8 cellular contexts compared by ENCODE assay signal in the genomic region with DNA sequence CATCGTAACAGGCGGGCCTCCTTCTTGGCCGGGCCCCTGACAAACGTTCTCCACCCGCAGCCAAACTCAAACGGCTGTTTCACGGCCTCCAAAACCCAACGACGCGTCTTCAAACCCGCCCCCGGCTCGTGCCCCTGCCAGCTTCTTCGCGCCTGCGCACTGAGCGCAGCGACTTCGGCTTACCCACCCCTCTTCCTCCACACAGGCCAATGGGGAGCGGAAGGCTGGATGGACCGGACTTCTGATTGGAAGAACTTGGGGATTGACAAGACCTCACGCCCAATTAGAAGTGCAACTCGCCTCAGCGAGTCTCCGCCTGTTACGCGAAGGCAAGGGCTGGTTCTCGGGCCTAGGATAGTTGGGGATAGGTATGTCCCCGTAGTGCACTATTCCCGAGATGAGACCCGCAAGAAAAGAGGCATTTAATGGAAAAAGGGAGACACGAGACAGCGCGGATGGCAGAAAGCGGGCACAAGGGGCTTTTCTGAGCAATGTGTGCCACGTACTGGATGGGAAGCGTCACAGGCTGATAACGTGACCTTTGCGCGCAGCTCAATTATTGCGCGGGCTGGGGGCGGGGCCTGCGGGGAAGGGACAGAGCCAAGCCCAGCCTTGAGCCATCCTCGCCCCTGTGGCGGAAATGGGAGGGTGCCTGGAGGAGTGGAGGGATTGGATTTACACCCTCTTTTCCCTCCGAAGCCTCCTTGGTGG. TPM values are rescaled to one million over a fixed set of nuclear protein-coding genes. Genes with fewer than 3 reads are reported as not detected.
DNase-seq lines count a peak whose midpoint lies in the region; ATAC-seq and TF ChIP-seq lines count a peak whose summit lies in the region.

Gene LAPTM4A, minus strand, starts transcription at position 111 of the 711 bp plus-strand sequence. Its CDS starts 108 bp downstream, at position 3.

- peaks cover 21% of the 10 kb centered on the region for H3K4me1 ChIP-seq in smooth muscle cell (ENCODE audit: low read depth)

- H3K9me3 ChIP-seq in smooth muscle cell (replicated peaks; ENCODE audit: low read depth): no peaks in the 10 kb centered on the region

- H3K27ac ChIP-seq in smooth muscle cell (ENCODE audit: low read depth): peak within 1 kb of the TSS; percentile 99

- peak; percentile 100 for DNase-seq in AG09309 (ENCODE audit: low read depth)
- peak; percentile 99 for DNase-seq in NCI-H2227 treated with DMSO at 0.1 percent for 48 hours (lab: John Stamatoyannopoulos, UW)
- peak; percentile 100 for DNase-seq in cardiac fibroblast (ENCODE audit: low read depth in 2 of 2)
- DNase-seq in iPS-NIHi11 (ENCODE audit: low spot score): peak; percentile 96
- peak; percentile 99 for DNase-seq in smooth muscle cell (lab: John Stamatoyannopoulos, UW; ENCODE audit: unreplicated experiment)

- H3K4me3 ChIP-seq in AG09309 (ENCODE audit: control insufficient read depth, low read depth, low read length) (peak within 1 kb of the TSS; percentile 99), WI38 (ENCODE audit: low read depth, low read length) (peak within 1 kb of the TSS; percentile 96), cardiac fibroblast (replicated peaks in 1 of 2; ENCODE audit: low read depth in 2 of 2, low read length in 2 of 2) (peak within 1 kb of the TSS; percentile 88 to 91), smooth muscle cell (peak within 1 kb of the TSS; percentile 74)

- no peaks in the 10 kb centered on the region for H3K27me3 ChIP-seq in smooth muscle cell (ENCODE audit: low read depth)

- peak within 1 kb of the TSS; percentile 83 for H3K4me2 ChIP-seq in smooth muscle cell

- H3F3A ChIP-seq in smooth muscle cell (ENCODE audit: low read depth): peaks cover 7% of the 10 kb centered on the region

- TF ChIP-seq CTCF in AG09309 (IDR thresholded peaks at IDR 0.05; ENCODE audit: control insufficient read depth, insufficient read depth, low read depth, low read length, missing control alignments) (no peak), WI38 (IDR thresholded peaks at IDR 0.05; ENCODE audit: low read depth, low read length) (no peak), cardiac fibroblast (IDR thresholded peaks at IDR 0.05; ENCODE audit: low read depth, low read length) (no peak), smooth muscle cell (IDR thresholded peaks at IDR 0.05; ENCODE audit: borderline replicate concordance, insufficient read depth, poor library complexity, severe bottlenecking) (no peak)

- peak; percentile 95 for ATAC-seq in HG03175 (IDR thresholded peaks at IDR 0.05; ENCODE audit: unreplicated experiment)

- 1% methylated on average over 47 of the region's 47 CpGs for WGBS in smooth muscle cell (ENCODE audit: low lambda C conversion rate)

- no peaks in the 10 kb centered on the region for H3K36me3 ChIP-seq in smooth muscle cell (ENCODE audit: low read depth)

- TF ChIP-seq POLR2A in GM18951 (IDR thresholded peaks at IDR 0.05; ENCODE audit: extremely low read depth, insufficient read depth, insufficient read length): peak; percentile 63

- in situ Hi-C loops in GM18951 (cut with MboI; ENCODE audit: low sequenced_read_pairs, unreplicated experiment): no loop called here

- peaks cover 37% of the 10 kb centered on the region for H4K20me1 ChIP-seq in smooth muscle cell (ENCODE audit: low read depth)

- peak within 1 kb of the TSS; percentile 97 for H3K9ac ChIP-seq in smooth muscle cell (ENCODE audit: low read depth)

- peak within 1 kb of the TSS; percentile 90 for H2AFZ ChIP-seq in smooth muscle cell (ENCODE audit: low read depth)

- peaks cover 43% of the 10 kb centered on the region for H3K79me2 ChIP-seq in smooth muscle cell (ENCODE audit: low read depth)

RNA-seq across cellular contexts. Expression of gene LAPTM4A, which starts in this region (rescaled TPM):
- total RNA-seq in smooth muscle cell: 423 and 431 TPM in 2 replicates
- polyA plus RNA-seq in smooth muscle cell: 466 and 476 TPM in 2 replicates

Comparison
In these comparisons a context has a peak if more than half of its experiments do, and no peak if none do; other contexts are left out.
1. Peak in every context shown above with its lines: DNase-seq, ATAC-seq, H3K4me3 ChIP-seq and H3K27ac ChIP-seq.